In genomic region chr9:26955921-26956886, GRCh38 we compare ENCODE assay signal across 1 cellular context.
A peak's percentile ranks its signal among the peaks of the same experiment; 100 is the strongest.
TF ChIP-seq lines count a peak whose summit lies in the region.

Gene IFT74, plus strand, starts transcription at chr9:26956412. Its CDS starts 5,556 bp downstream, at chr9:26961968.

TF ChIP-seq in HepG2, 621 proteins besides CTCF, POLR2A, EP300 and RAD21 (continued from another document and continues in another):
- TF ChIP-seq, protein P1, sequence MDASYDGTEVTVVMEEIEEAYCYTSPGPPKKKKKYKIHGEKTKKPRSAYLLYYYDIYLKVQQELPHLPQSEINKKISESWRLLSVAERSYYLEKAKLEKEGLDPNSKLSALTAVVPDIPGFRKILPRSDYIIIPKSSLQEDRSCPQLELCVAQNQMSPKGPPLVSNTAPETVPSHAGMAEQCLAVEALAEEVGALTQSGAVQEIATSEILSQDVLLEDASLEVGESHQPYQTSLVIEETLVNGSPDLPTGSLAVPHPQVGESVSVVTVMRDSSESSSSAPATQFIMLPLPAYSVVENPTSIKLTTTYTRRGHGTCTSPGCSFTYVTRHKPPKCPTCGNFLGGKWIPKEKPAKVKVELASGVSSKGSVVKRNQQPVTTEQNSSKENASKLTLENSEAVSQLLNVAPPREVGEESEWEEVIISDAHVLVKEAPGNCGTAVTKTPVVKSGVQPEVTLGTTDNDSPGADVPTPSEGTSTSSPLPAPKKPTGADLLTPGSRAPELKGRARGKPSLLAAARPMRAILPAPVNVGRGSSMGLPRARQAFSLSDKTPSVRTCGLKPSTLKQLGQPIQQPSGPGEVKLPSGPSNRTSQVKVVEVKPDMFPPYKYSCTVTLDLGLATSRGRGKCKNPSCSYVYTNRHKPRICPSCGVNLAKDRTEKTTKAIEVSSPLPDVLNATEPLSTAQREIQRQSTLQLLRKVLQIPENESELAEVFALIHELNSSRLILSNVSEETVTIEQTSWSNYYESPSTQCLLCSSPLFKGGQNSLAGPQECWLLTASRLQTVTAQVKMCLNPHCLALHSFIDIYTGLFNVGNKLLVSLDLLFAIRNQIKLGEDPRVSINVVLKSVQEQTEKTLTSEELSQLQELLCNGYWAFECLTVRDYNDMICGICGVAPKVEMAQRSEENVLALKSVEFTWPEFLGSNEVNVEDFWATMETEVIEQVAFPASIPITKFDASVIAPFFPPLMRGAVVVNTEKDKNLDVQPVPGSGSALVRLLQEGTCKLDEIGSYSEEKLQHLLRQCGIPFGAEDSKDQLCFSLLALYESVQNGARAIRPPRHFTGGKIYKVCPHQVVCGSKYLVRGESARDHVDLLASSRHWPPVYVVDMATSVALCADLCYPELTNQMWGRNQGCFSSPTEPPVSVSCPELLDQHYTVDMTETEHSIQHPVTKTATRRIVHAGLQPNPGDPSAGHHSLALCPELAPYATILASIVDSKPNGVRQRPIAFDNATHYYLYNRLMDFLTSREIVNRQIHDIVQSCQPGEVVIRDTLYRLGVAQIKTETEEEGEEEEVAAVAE (CRISPR knock-in tag; IDR thresholded peaks at IDR 0.05; ENCODE audit: borderline replicate concordance): 0 out of 2 replicates have a peak, but pooled peaks have one; percentile 23
- TF ChIP-seq ZNF788 (CRISPR knock-in tag; IDR thresholded peaks at IDR 0.05; ENCODE audit: borderline replicate concordance) (peak; percentile 71; the same call in 1 of the 2 replicates), ZNF317 (CRISPR knock-in tag; IDR thresholded peaks at IDR 0.05) (no peak), ZNF792 (CRISPR knock-in tag; IDR thresholded peaks at IDR 0.05) (no peak; the same call in 1 of the 2 replicates), ZSCAN5A (CRISPR knock-in tag; IDR thresholded peaks at IDR 0.05; ENCODE audit: borderline replicate concordance) (0 out of 2 replicates have a peak, but pooled peaks have one; percentile 43), ZNF331 (CRISPR knock-in tag; IDR thresholded peaks at IDR 0.05) (peak; percentile 55; the same call in 1 of the 2 replicates), IKZF1 (IDR thresholded peaks at IDR 0.05) (no peak), RCOR2 (CRISPR knock-in tag; IDR thresholded peaks at IDR 0.05) (no peak), CCAR2 (optimal IDR thresholded peaks at IDR 0.05; ENCODE audit: low read depth, low read length) (no peak), ZNF619 (CRISPR knock-in tag; IDR thresholded peaks at IDR 0.05) (no peak), ZNF367 (CRISPR knock-in tag; IDR thresholded peaks at IDR 0.05; ENCODE audit: borderline replicate concordance) (no peak), ARNT (IDR thresholded peaks at IDR 0.05) (no peak), RARA (CRISPR knock-in tag; IDR thresholded peaks at IDR 0.05) (0 out of 2 replicates have a peak, but pooled peaks have one; percentile 8), NFYC (CRISPR knock-in tag; IDR thresholded peaks at IDR 0.05) (peak; percentile 82), ZIK1 (CRISPR knock-in tag; IDR thresholded peaks at IDR 0.05; ENCODE audit: borderline replicate concordance, low read depth) (no peak), ZNF30 (CRISPR knock-in tag; IDR thresholded peaks at IDR 0.05) (no peak), ONECUT2 (CRISPR knock-in tag; IDR thresholded peaks at IDR 0.05) (no peak), ZKSCAN5 (CRISPR knock-in tag; IDR thresholded peaks at IDR 0.05) (peak; percentile 92), BATF2 (CRISPR knock-in tag; IDR thresholded peaks at IDR 0.05) (no peak), SRSF1 (optimal IDR thresholded peaks at IDR 0.05; ENCODE audit: low read depth, low read length) (peak; percentile 51), ZNF704 (CRISPR knock-in tag; IDR thresholded peaks at IDR 0.05; ENCODE audit: borderline replicate concordance) (peak; percentile 57; the same call in 1 of the 2 replicates), ZNF33B (CRISPR knock-in tag; IDR thresholded peaks at IDR 0.05) (no peak), AFF4 (CRISPR knock-in tag; IDR thresholded peaks at IDR 0.05) (0 out of 2 replicates have a peak, but pooled peaks have one; percentile 44), POLR2G (IDR thresholded peaks at IDR 0.05; ENCODE audit: low read depth, low read length) (peak; percentile 85)
- TF ChIP-seq, protein P2, sequence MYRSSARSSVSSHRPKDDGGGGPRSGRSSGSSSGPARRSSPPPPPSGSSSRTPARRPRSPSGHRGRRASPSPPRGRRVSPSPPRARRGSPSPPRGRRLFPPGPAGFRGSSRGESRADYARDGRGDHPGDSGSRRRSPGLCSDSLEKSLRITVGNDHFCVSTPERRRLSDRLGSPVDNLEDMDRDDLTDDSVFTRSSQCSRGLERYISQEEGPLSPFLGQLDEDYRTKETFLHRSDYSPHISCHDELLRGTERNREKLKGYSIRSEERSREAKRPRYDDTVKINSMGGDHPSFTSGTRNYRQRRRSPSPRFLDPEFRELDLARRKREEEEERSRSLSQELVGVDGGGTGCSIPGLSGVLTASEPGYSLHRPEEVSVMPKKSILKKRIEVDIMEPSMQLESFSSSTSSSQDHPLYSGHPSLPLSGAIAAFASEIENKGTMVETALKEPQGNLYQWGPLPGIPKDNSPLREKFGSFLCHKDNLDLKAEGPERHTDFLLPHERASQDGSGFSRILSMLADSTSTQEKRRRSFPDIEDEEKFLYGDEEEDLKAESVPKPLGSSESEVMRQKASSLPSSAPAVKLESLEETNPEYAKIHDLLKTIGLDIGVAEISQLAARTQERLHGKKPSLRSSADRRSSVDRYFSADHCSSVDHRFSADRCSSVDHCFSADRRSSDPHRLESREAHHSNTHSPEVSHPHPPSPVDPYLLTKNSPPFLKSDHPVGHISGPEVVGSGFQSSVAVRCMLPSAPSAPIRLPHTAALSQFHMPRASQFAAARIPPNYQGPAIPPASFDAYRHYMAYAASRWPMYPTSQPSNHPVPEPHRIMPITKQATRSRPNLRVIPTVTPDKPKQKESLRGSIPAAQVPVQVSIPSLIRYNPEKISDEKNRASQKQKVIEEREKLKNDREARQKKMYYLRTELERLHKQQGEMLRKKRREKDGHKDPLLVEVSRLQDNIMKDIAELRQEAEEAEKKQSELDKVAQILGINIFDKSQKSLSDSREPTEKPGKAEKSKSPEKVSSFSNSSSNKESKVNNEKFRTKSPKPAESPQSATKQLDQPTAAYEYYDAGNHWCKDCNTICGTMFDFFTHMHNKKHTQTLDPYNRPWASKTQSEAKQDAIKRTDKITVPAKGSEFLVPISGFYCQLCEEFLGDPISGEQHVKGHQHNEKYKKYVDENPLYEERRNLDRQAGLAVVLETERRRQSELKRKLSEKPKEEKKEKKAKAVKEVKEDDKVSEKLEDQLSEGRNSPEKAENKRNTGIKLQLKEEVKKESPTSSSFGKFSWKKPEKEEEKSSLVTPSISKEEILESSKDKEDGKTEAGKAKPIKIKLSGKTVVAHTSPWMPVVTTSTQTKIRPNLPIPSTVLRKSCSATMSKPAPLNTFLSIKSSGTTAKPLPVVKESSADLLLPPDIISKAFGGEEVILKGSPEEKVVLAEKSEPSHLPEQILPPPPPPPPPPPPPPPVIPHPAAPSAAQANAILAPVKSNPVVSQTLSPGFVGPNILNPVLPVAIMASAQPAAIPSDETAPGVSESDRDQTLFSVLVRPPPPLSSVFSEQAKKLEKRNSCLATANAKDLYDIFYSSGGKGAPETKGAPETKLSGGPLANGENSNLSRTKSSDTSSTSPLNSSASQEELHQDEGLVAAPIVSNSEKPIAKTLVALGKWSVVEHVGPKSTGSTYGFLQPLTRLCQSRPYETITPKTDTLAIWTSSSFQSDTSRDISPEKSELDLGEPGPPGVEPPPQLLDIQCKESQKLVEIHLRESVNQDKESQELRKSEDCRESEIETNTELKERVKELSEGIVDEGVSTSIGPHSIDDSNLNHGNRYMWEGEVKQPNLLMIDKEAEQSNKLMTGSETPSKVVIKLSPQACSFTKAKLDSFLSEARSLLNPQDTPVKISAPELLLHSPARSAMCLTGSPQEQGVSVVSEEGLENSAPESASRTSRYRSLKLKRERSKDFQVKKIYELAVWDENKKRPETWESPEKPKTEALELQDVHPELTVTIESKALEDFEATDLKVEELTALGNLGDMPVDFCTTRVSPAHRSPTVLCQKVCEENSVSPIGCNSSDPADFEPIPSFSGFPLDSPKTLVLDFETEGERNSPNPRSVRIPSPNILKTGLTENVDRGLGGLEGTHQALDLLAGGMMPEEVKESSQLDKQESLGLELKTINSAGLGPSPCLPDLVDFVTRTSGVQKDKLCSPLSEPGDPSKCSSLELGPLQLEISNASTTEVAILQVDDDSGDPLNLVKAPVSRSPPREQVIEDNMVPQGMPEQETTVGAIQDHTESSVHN (CRISPR knock-in tag; IDR thresholded peaks at IDR 0.05): no peak
- TF ChIP-seq, protein P3, sequence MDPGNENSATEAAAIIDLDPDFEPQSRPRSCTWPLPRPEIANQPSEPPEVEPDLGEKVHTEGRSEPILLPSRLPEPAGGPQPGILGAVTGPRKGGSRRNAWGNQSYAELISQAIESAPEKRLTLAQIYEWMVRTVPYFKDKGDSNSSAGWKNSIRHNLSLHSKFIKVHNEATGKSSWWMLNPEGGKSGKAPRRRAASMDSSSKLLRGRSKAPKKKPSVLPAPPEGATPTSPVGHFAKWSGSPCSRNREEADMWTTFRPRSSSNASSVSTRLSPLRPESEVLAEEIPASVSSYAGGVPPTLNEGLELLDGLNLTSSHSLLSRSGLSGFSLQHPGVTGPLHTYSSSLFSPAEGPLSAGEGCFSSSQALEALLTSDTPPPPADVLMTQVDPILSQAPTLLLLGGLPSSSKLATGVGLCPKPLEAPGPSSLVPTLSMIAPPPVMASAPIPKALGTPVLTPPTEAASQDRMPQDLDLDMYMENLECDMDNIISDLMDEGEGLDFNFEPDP (CRISPR knock-in tag; conservative IDR thresholded peaks at IDR 0.05): no peak
- TF ChIP-seq, protein P4, sequence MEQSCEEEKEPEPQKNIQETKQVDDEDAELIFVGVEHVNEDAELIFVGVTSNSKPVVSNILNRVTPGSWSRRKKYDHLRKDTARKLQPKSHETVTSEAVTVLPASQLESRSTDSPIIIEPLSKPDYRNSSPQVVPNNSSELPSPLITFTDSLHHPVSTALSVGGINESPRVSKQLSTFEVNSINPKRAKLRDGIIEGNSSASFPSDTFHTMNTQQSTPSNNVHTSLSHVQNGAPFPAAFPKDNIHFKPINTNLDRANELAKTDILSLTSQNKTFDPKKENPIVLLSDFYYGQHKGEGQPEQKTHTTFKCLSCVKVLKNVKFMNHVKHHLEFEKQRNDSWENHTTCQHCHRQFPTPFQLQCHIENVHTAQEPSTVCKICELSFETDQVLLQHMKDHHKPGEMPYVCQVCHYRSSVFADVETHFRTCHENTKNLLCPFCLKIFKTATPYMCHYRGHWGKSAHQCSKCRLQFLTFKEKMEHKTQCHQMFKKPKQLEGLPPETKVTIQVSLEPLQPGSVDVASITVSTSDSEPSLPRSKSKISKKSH (CRISPR knock-in tag; IDR thresholded peaks at IDR 0.05; ENCODE audit: borderline replicate concordance): peak; percentile 36; the same call in 1 of the 2 replicates
- TF ChIP-seq, protein P5, sequence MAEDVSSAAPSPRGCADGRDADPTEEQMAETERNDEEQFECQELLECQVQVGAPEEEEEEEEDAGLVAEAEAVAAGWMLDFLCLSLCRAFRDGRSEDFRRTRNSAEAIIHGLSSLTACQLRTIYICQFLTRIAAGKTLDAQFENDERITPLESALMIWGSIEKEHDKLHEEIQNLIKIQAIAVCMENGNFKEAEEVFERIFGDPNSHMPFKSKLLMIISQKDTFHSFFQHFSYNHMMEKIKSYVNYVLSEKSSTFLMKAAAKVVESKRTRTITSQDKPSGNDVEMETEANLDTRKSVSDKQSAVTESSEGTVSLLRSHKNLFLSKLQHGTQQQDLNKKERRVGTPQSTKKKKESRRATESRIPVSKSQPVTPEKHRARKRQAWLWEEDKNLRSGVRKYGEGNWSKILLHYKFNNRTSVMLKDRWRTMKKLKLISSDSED (CRISPR knock-in tag; IDR thresholded peaks at IDR 0.05): no peak
